In the genomic region with DNA sequence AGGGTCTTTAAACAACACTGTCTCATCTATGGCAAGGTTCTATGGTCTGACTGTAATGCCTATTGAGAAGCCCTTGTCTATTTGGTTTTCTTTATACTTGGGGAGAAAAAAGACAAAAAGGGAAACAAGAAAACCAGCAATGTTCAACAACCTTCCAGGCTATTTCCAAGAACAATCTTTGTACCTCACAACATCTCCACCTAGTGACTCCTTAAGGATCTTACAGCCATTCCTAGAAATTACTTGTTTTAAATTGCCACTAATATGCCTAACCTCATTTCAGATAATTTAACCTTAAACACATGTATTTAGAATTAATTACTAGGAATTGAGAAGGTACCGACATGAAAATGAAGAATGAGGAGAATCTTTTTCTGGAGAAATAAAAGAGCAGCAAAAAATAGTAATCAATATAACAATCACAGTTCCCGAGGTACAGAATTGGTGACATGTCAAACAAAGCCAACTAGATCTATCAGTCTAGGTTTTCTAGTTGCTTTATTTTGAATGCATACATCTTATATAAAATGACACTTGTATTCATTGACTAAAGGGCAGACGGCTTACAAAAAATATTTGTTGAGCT, we compare ENCODE assay signal across 9 cellular contexts. TPM values are rescaled to one million over a fixed set of nuclear protein-coding genes. Genes with fewer than 3 reads are reported as not detected.
A peak's percentile ranks its signal among the peaks of the same experiment; 100 is the strongest.
DNase-seq lines count a peak whose midpoint lies in the region; ATAC-seq, FAIRE-seq and TF ChIP-seq lines count a peak whose summit lies in the region.
"Had no signal": no experiment of that assay in that cellular context is flagged by ENCODE, and none has a peak within 500 bp of the region (broad histone marks: within the 10 kb centered on the region; RNA-seq: fewer than 3 reads in every experiment).

No MANE protein-coding gene starts in this region.

- no peaks in the 10 kb centered on the region for H3K36me3 Mint-ChIP-seq in Caco-2 (ENCODE audit: insufficient read depth, unreplicated experiment)
- H3K36me3 Mint-ChIP-seq in activated CD8-positive, alpha-beta memory T cell treated with anti-CD3 and anti-CD28 coated beads, Interleukin-2, amount 10 ng/mL, durations not matched to agents 7 days and 5 days = no peaks in the 10 kb centered on the region

- H3K27ac Mint-ChIP-seq in Caco-2 (ENCODE audit: unreplicated experiment) = no peak overlapping the region
- H3K27ac Mint-ChIP-seq in activated CD8-positive, alpha-beta memory T cell treated with anti-CD3 and anti-CD28 coated beads, Interleukin-2, amount 10 ng/mL, durations not matched to agents 7 days and 5 days = no peak overlapping the region

- CTCF ChIA-PET in Caco-2 (lab: Charles Lee) = interaction anchor here (1.5 kb wide), 1 partner anchor 36 kb away, joined by 5 read pairs; a partner anchor contains a TSS
- CTCF ChIA-PET in activated CD8-positive, alpha-beta memory T cell treated with anti-CD3 and anti-CD28 coated beads, Interleukin-2, amount 10 ng/mL, durations not matched to agents 7 days and 5 days (lab: Charles Lee) = no interaction called here

- H3K4me1 Mint-ChIP-seq in Caco-2 (ENCODE audit: low read depth, unreplicated experiment) = no peaks in the 10 kb centered on the region
- H3K4me1 Mint-ChIP-seq in activated CD8-positive, alpha-beta memory T cell treated with anti-CD3 and anti-CD28 coated beads, Interleukin-2, amount 10 ng/mL, durations not matched to agents 7 days and 5 days = no peaks in the 10 kb centered on the region

- H3K4me1 ChIP-seq in Caco-2 (no peaks in the 10 kb centered on the region), KMS-11 (ENCODE audit: low read depth, poor library complexity, severe bottlenecking) (no peaks in the 10 kb centered on the region)

- H3K4me3 Mint-ChIP-seq in Caco-2 (ENCODE audit: unreplicated experiment) = no peak overlapping the region
- no peak overlapping the region for H3K4me3 Mint-ChIP-seq in activated CD8-positive, alpha-beta memory T cell treated with anti-CD3 and anti-CD28 coated beads, Interleukin-2, amount 10 ng/mL, durations not matched to agents 7 days and 5 days

- H3K36me3 ChIP-seq in Caco-2 (ENCODE audit: control insufficient read depth, insufficient read depth, low read length) (no peaks in the 10 kb centered on the region), KMS-11 (ENCODE audit: insufficient read depth) (no peaks in the 10 kb centered on the region), bronchial epithelial cell (ENCODE audit: control insufficient read depth, insufficient read depth, low read length) (no peaks in the 10 kb centered on the region)

- intact Hi-C loops in Caco-2 (cut with micrococcal nuclease; ENCODE audit: unreplicated experiment) = loop anchor here (1.0 kb wide), 5 partner anchors 93 to 227 kb away; no protein-coding TSS in a partner anchor

- TF ChIP-seq CTCF in Caco-2 (IDR thresholded peaks at IDR 0.05; ENCODE audit: insufficient read depth in 1 of 2, low read depth in 1 of 2, low read length in 1 of 2, severe bottlenecking in 1 of 2, unreplicated experiment in 1 of 2) (peak; percentile 56 to 57), KMS-11 (conservative IDR thresholded peaks at IDR 0.05; ENCODE audit: low read depth, low read length) (peak; percentile 49), bronchial epithelial cell (IDR thresholded peaks at IDR 0.05; ENCODE audit: insufficient read depth, low read length, severe bottlenecking) (peak; percentile 54)

- H4K20me1 ChIP-seq in KMS-11 (ENCODE audit: insufficient read depth) = no peaks in the 10 kb centered on the region

- no peaks in the 10 kb centered on the region for H3K9me3 Mint-ChIP-seq in Caco-2 (ENCODE audit: unreplicated experiment)
- no peaks in the 10 kb centered on the region for H3K9me3 Mint-ChIP-seq in activated CD8-positive, alpha-beta memory T cell treated with anti-CD3 and anti-CD28 coated beads, Interleukin-2, amount 10 ng/mL, durations not matched to agents 7 days and 5 days (ENCODE audit: low read depth)

- H3K27ac ChIP-seq in KMS-11 = no peak overlapping the region

- H3K4me3 ChIP-seq in Caco-2 (ENCODE audit: low read depth, low read length) = no peak overlapping the region
- no peak overlapping the region for H3K4me3 ChIP-seq in KMS-11 (IDR thresholded peaks at IDR 0.05; ENCODE audit: insufficient read depth, low read depth, low read length)
- H3K4me3 ChIP-seq in bronchial epithelial cell (ENCODE audit: low read depth, low read length) = no peak overlapping the region

- H3K27me3 Mint-ChIP-seq in Caco-2 (ENCODE audit: insufficient read depth, unreplicated experiment) = peaks cover 21% of the 10 kb centered on the region
- H3K27me3 Mint-ChIP-seq in activated CD8-positive, alpha-beta memory T cell treated with anti-CD3 and anti-CD28 coated beads, Interleukin-2, amount 10 ng/mL, durations not matched to agents 7 days and 5 days = peaks cover 4% of the 10 kb centered on the region

- peak in 1 of 2 experiments; percentile 4 for DNase-seq in Caco-2
- DNase-seq in bronchial epithelial cell (ENCODE audit: low read depth) = peak; percentile 59
- DNase-seq in lung microvascular endothelial cell (ENCODE audit: low read depth in 2 of 2) = peak; percentile 30 to 34
- DNase-seq in activated CD8-positive, alpha-beta memory T cell treated with anti-CD3 and anti-CD28 coated beads, Interleukin-2, amount 10 ng/mL, durations not matched to agents 7 days and 5 days = no peak
- no peak for DNase-seq in stimulated activated CD4-positive, alpha-beta T cell treated with anti-CD3 and anti-CD28 coated beads, Interleukin-4, amount 100 ng/mL, for 4 hours
- DNase-seq: GOT3 had no signal

- POLR2A ChIA-PET in Caco-2 (lab: Charles Lee) = no interaction called here

- no peak for FAIRE-seq in bronchial epithelial cell (lab: Jason Lieb, UNC)

- no peak for ATAC-seq in activated CD8-positive, alpha-beta memory T cell treated with anti-CD3 and anti-CD28 coated beads, Interleukin-2, amount 10 ng/mL, durations not matched to agents 7 days and 5 days
- ATAC-seq in GM21515 (IDR thresholded peaks at IDR 0.05; ENCODE audit: unreplicated experiment) = no peak
- no peak for ATAC-seq in HG03571 (IDR thresholded peaks at IDR 0.05; ENCODE audit: unreplicated experiment)

- no peaks in the 10 kb centered on the region for H3K79me2 ChIP-seq in KMS-11 (ENCODE audit: insufficient read depth, low read depth)

- 0 out of 2 replicates have a peak, but pooled peaks cover 3% of the 10 kb centered on the region for H3K9me3 ChIP-seq in Caco-2

- no peak overlapping the region for H3K9ac ChIP-seq in KMS-11

- H3K4me2 ChIP-seq in KMS-11 = no peak overlapping the region

- no TSS peak for BruUV-seq in Caco-2 (replicated peaks; lab: Mats Ljungman, UMichigan)

- no peaks in the 10 kb centered on the region; the same call in 1 of the 2 replicates for H3K27me3 ChIP-seq in Caco-2 (replicated peaks; ENCODE audit: control insufficient read depth, insufficient read depth, low read length)
- H3K27me3 ChIP-seq in KMS-11 (ENCODE audit: insufficient read depth, low read depth) = no peaks in the 10 kb centered on the region
- peaks cover 2% of the 10 kb centered on the region for H3K27me3 ChIP-seq in bronchial epithelial cell (ENCODE audit: control insufficient read depth, insufficient read depth, low read length)

- no peak overlapping the region for H2AFZ ChIP-seq in KMS-11 (ENCODE audit: low read depth)

RNA-seq across cellular contexts. Expression of a gene that starts 1.6 kb away (rescaled TPM):
- total RNA-seq in Caco-2 (2022) (not detected in 2 replicates), bronchial epithelial cell (0.26 and 0.53 TPM in 2 replicates), lung microvascular endothelial cell (0.22 TPM in 1 of 2 replicates, not detected in the other)
- total RNA-seq in activated CD8-positive, alpha-beta memory T cell treated with anti-CD3 and anti-CD28 coated beads, Interleukin-2, amount 10 ng/mL, durations not matched to agents 7 days and 5 days = not detected

RNA-seq across cellular contexts. Expression of a gene that starts 35.7 kb away (rescaled TPM):
- 0.73 and 0.91 TPM in 2 replicates for total RNA-seq in Caco-2 (2022)
- total RNA-seq in bronchial epithelial cell = 12.4 and 21.5 TPM in 2 replicates
- not detected in 2 replicates for total RNA-seq in lung microvascular endothelial cell
- not detected for total RNA-seq in activated CD8-positive, alpha-beta memory T cell treated with anti-CD3 and anti-CD28 coated beads, Interleukin-2, amount 10 ng/mL, durations not matched to agents 7 days and 5 days

Comparison
In these comparisons a context has a peak if more than half of its experiments do, and no peak if none do; other contexts are left out.
1. DNase-seq: peak in bronchial epithelial cell (single experiment) and lung microvascular endothelial cell (2 of 2); none in activated CD8-positive, alpha-beta memory T cell treated with anti-CD3 and anti-CD28 coated beads, Interleukin-2, amount 10 ng/mL, durations not matched to agents 7 days and 5 days (single experiment) and stimulated activated CD4-positive, alpha-beta T cell treated with anti-CD3 and anti-CD28 coated beads, Interleukin-4, amount 100 ng/mL, for 4 hours (0 of 2).
2. Peak in every context shown above with its lines, with median percentiles within 50 percentile points of each other: CTCF ChIP-seq.